Comparison of ENCODE assay signal across 31 cellular contexts in the genomic region with DNA sequence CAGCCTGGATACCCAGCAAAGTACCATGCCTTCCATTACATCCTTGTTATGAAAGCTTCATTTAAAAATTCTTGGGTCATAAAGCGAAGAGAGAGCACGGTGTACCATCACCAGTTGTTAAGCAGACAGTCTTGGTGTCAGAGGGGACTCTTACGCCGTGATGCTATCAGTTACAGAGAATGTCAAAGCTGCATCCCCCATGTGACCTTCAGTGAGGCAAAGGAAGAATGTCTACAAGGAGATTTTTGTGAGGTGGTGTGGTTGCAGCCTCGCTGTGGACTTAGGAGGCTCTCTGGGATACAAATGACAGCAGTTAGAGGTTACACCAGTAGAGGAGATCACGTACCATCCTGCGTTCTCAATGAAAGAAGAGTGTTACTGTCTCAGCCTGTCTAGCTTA.
"Had no signal": no experiment of that assay in that cellular context is flagged by ENCODE, and none has a peak within 500 bp of the region (broad histone marks: within the 10 kb centered on the region; RNA-seq: fewer than 3 reads in every experiment).

No MANE protein-coding gene starts in this region.

- H3K27me3 Mint-ChIP-seq: activated CD4-positive, alpha-beta memory T cell treated with anti-CD3 and anti-CD28 coated beads, Interleukin-2, amount 10 ng/mL, durations not matched to agents 7 days and 5 days; activated CD8-positive, alpha-beta memory T cell treated with anti-CD3 and anti-CD28 coated beads, Interleukin-2, amount 10 ng/mL, durations not matched to agents 7 days and 5 days; activated naive CD4-positive, alpha-beta T cell treated with anti-CD3 and anti-CD28 coated beads, Interleukin-2, amount 10 ng/mL, durations not matched to agents 7 days and 5 days; activated naive CD8-positive, alpha-beta T cell treated with anti-CD3 and anti-CD28 coated beads, Interleukin-2, amount 50 U/mL, for 24 hours; brain had no signal

- H3K27ac ChIP-seq: PC-9, RWPE1, SJCRH30, SK-N-MC, WERI-Rb-1 had no signal

- H3K4me3 ChIP-seq: MG63, PC-9, SJCRH30, SK-N-MC had no signal

- ATAC-seq: activated CD8-positive, alpha-beta memory T cell treated with anti-CD3 and anti-CD28 coated beads, Interleukin-2, amount 10 ng/mL, durations not matched to agents 7 days and 5 days; activated naive CD8-positive, alpha-beta T cell treated with anti-CD3 and anti-CD28 coated beads, Interleukin-2, amount 50 U/mL, for 24 hours had no signal

- H3K27me3 ChIP-seq: MG63, SJCRH30 had no signal

- H3K36me3 ChIP-seq: MG63, SJCRH30, WERI-Rb-1 had no signal

- H3K9me3 Mint-ChIP-seq: activated CD4-positive, alpha-beta memory T cell treated with anti-CD3 and anti-CD28 coated beads, Interleukin-2, amount 10 ng/mL, durations not matched to agents 7 days and 5 days; activated naive CD4-positive, alpha-beta T cell treated with anti-CD3 and anti-CD28 coated beads, Interleukin-2, amount 10 ng/mL, durations not matched to agents 7 days and 5 days; activated naive CD8-positive, alpha-beta T cell treated with anti-CD3 and anti-CD28 coated beads, Interleukin-2, amount 50 U/mL, for 24 hours; brain had no signal

- H3K36me3 Mint-ChIP-seq: activated CD8-positive, alpha-beta memory T cell treated with anti-CD3 and anti-CD28 coated beads, Interleukin-2, amount 10 ng/mL, durations not matched to agents 7 days and 5 days; activated naive CD4-positive, alpha-beta T cell treated with anti-CD3 and anti-CD28 coated beads, Interleukin-2, amount 10 ng/mL, durations not matched to agents 7 days and 5 days; activated naive CD8-positive, alpha-beta T cell; brain had no signal

- DNase-seq: activated CD4-positive, alpha-beta memory T cell treated with anti-CD3 and anti-CD28 coated beads, Interleukin-2, amount 10 ng/mL, durations not matched to agents 7 days and 5 days; activated CD4-positive, alpha-beta T cell treated with anti-CD3 and anti-CD28 coated beads for 1 hour; activated CD4-positive, alpha-beta T cell treated with anti-CD3 and anti-CD28 coated beads for 48 hours; activated CD4-positive, CD25-positive, alpha-beta regulatory T cell; activated CD8-positive, alpha-beta memory T cell treated with anti-CD3 and anti-CD28 coated beads for 24 hours; activated CD8-positive, alpha-beta memory T cell treated with anti-CD3 and anti-CD28 coated beads, Interleukin-2, amount 10 ng/mL, durations not matched to agents 7 days and 5 days; activated CD8-positive, alpha-beta memory T cell treated with anti-CD3 and anti-CD28 coated beads, Interleukin-2, amount 50 U/mL, for 48 hours; activated effector memory CD4-positive, alpha-beta T cell treated with Interleukin-2 at 50 U/mL for 16 hours; activated naive CD4-positive, alpha-beta T cell treated with anti-CD3 and anti-CD28 coated beads, Interleukin-2, amount 10 ng/mL, durations not matched to agents 7 days and 5 days; activated naive CD8-positive, alpha-beta T cell treated with anti-CD3 and anti-CD28 coated beads, Interleukin-2, amount 50 U/mL, for 24 hours; activated T-cell treated with anti-CD3 and anti-CD28 coated beads, Interleukin-2, amount 50 U/mL, for 48 hours; Kasumi-1; KG1; MG63; NCI-H1092; NCI-H1436 treated with DMSO at 0.1 percent for 48 hours; NCI-H1694 treated with DMSO at 0.1 percent for 48 hours; NCI-H2029; NCI-H510A; NCI-H526; NCI-H748 treated with DMSO at 0.1 percent for 48 hours; NK-92 treated with Interleukin-12 subunit alpha and Interleukin-12 subunit beta, amount 100 ng/mL, for 24 hours; PC-9; SHP77; SJCRH30; T1000; WERI-Rb-1 had no signal

- H3K4me1 ChIP-seq: SJCRH30 had no signal

- H3K4me3 Mint-ChIP-seq: activated CD4-positive, alpha-beta memory T cell treated with anti-CD3 and anti-CD28 coated beads, Interleukin-2, amount 10 ng/mL, durations not matched to agents 7 days and 5 days; activated CD8-positive, alpha-beta memory T cell treated with anti-CD3 and anti-CD28 coated beads, Interleukin-2, amount 10 ng/mL, durations not matched to agents 7 days and 5 days; activated naive CD4-positive, alpha-beta T cell treated with anti-CD3 and anti-CD28 coated beads, Interleukin-2, amount 10 ng/mL, durations not matched to agents 7 days and 5 days; activated naive CD8-positive, alpha-beta T cell; activated naive CD8-positive, alpha-beta T cell treated with anti-CD3 and anti-CD28 coated beads, Interleukin-2, amount 50 U/mL, for 24 hours; brain had no signal

- H3K27ac Mint-ChIP-seq: activated CD4-positive, alpha-beta memory T cell treated with anti-CD3 and anti-CD28 coated beads, Interleukin-2, amount 10 ng/mL, durations not matched to agents 7 days and 5 days; activated CD8-positive, alpha-beta memory T cell treated with anti-CD3 and anti-CD28 coated beads, Interleukin-2, amount 10 ng/mL, durations not matched to agents 7 days and 5 days; activated naive CD4-positive, alpha-beta T cell treated with anti-CD3 and anti-CD28 coated beads, Interleukin-2, amount 10 ng/mL, durations not matched to agents 7 days and 5 days; activated naive CD8-positive, alpha-beta T cell; activated naive CD8-positive, alpha-beta T cell treated with anti-CD3 and anti-CD28 coated beads, Interleukin-2, amount 50 U/mL, for 24 hours; brain had no signal

- H3K9me3 ChIP-seq: MG63, SJCRH30 had no signal

- H3K4me1 Mint-ChIP-seq: activated CD4-positive, alpha-beta memory T cell treated with anti-CD3 and anti-CD28 coated beads, Interleukin-2, amount 10 ng/mL, durations not matched to agents 7 days and 5 days; activated CD8-positive, alpha-beta memory T cell treated with anti-CD3 and anti-CD28 coated beads, Interleukin-2, amount 10 ng/mL, durations not matched to agents 7 days and 5 days; activated naive CD4-positive, alpha-beta T cell treated with anti-CD3 and anti-CD28 coated beads, Interleukin-2, amount 10 ng/mL, durations not matched to agents 7 days and 5 days; activated naive CD8-positive, alpha-beta T cell treated with anti-CD3 and anti-CD28 coated beads, Interleukin-2, amount 50 U/mL, for 24 hours had no signal
